9 cellular contexts compared by ENCODE assay signal in the genomic region with DNA sequence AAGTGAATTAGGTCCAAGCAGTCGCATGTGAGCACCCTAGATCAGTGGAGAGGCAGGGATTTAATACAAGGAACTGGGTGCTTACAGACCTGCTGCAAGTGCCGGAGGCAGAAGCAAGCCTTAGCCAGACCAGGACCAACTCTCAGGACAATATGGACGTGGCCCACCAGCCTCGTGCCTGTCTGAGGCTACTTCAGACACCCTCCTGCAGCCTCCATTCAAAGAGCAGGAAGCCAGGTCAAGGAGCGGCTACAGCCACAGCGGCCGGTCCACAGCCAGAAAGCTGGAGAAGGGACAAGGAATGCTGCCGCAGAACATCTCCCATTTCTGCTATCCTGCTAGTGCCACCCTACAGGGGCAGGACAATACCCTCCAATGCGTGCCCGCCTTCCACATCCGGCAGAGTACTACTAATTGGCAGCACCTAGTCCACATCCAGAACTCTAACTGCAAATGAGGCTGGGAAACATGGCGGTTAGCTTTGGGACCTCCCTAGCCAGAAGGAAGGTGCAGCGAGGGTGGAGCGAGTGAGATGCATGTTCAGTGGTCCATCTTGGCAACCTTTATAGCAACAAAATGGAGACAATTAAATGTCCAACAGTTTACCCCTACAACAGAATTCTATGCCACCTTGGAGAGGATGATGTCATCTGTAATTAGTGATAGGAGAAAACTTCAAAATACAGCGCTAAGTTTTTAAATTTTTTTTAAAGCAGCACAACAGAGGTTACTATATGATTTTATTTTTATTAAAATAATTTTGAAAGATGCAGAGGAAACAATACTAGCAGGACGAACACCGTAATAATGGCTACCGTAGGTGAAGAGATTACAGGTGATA.
DNase-seq lines count a peak whose midpoint lies in the region; ATAC-seq and TF ChIP-seq lines count a peak whose summit lies in the region.
"Had no signal": no experiment of that assay in that cellular context is flagged by ENCODE, and none has a peak within 500 bp of the region (broad histone marks: within the 10 kb centered on the region; RNA-seq: fewer than 3 reads in every experiment).

No MANE protein-coding gene starts in this region.

- peaks cover 10% of the 10 kb centered on the region for H3K4me1 Mint-ChIP-seq in stimulated activated naive CD8-positive, alpha-beta T cell treated with anti-CD3 and anti-CD28 coated beads, Interleukin-15, Interleukin-2, amounts not matched to agents 100 ng/mL and 50 ng/mL, for 24 hours (ENCODE audit: low read depth)

- TF ChIP-seq CTCF in astrocyte of the cerebellum (IDR thresholded peaks at IDR 0.05; ENCODE audit: low read depth, low read length, missing control alignments): no peak
- TF ChIP-seq CTCF in foreskin fibroblast (IDR thresholded peaks at IDR 0.05; ENCODE audit: low read depth, low read length): no peak

- in situ Hi-C loops in astrocyte of the cerebellum (cut with HindIII; ENCODE audit: low sequenced_read_pairs): loop anchor here (25.0 kb wide), 1 partner anchor 654 kb away; no protein-coding TSS in a partner anchor

- peak overlapping the region; percentile 73 for H3K27ac ChIP-seq in muscle layer of colon (ENCODE audit: low read depth, low read length)

- H3K9ac ChIP-seq in muscle layer of colon (ENCODE audit: low read length): peak overlapping the region; percentile 52

- H3K9me3 ChIP-seq in muscle layer of colon (ENCODE audit: low read length): no peaks in the 10 kb centered on the region
- H3K9me3 ChIP-seq: thyroid gland had no signal

- H3K4me3 Mint-ChIP-seq in stimulated activated naive CD8-positive, alpha-beta T cell treated with anti-CD3 and anti-CD28 coated beads, Interleukin-15, Interleukin-2, amounts not matched to agents 100 ng/mL and 50 ng/mL, for 24 hours: peak overlapping the region; percentile 91

- H3K36me3 Mint-ChIP-seq in stimulated activated naive CD8-positive, alpha-beta T cell treated with anti-CD3 and anti-CD28 coated beads, Interleukin-15, Interleukin-2, amounts not matched to agents 100 ng/mL and 50 ng/mL, for 24 hours (ENCODE audit: low read depth): peaks cover 26% of the 10 kb centered on the region

- peak overlapping the region; percentile 85 for H3K4me3 ChIP-seq in astrocyte of the cerebellum (ENCODE audit: low read depth, low read length)
- H3K4me3 ChIP-seq in muscle layer of colon (ENCODE audit: low read depth in 1 of 2, low read length in 2 of 2): peak overlapping the region in 1 of 2 donors; percentile 92
- H3K4me3 ChIP-seq in foreskin fibroblast (ENCODE audit: low read depth in 1 of 2, low read length in 2 of 2): no peak overlapping the region

- ATAC-seq in stimulated activated naive CD8-positive, alpha-beta T cell treated with anti-CD3 and anti-CD28 coated beads, Interleukin-15, Interleukin-2, amounts not matched to agents 100 U/mL and 50 U/mL, for 24 hours: no peak
- ATAC-seq in GM18502 (IDR thresholded peaks at IDR 0.05; ENCODE audit: poor library complexity, unreplicated experiment): no peak

- peaks cover 43% of the 10 kb centered on the region for H3K4me1 ChIP-seq in muscle layer of colon (ENCODE audit: insufficient read depth, low read length)

- H3K9me3 Mint-ChIP-seq in stimulated activated naive CD8-positive, alpha-beta T cell treated with anti-CD3 and anti-CD28 coated beads, Interleukin-15, Interleukin-2, amounts not matched to agents 100 ng/mL and 50 ng/mL, for 24 hours: peaks cover 2% of the 10 kb centered on the region

- DNase-seq in stimulated activated naive CD8-positive, alpha-beta T cell treated with anti-CD3 and anti-CD28 coated beads, Interleukin-15, Interleukin-2, amounts not matched to agents 100 U/mL and 50 U/mL, for 24 hours: no peak
- DNase-seq in astrocyte of the cerebellum (ENCODE audit: low read depth) (no peak), foreskin fibroblast (no peak), DMS153 treated with DMSO at 0.1 percent for 48 hours (lab: John Stamatoyannopoulos, UW; ENCODE audit: unreplicated experiment) (no peak), DMS153 (lab: John Stamatoyannopoulos, UW) (no peak)

- peaks cover 12% of the 10 kb centered on the region for H3K27me3 Mint-ChIP-seq in stimulated activated naive CD8-positive, alpha-beta T cell treated with anti-CD3 and anti-CD28 coated beads, Interleukin-15, Interleukin-2, amounts not matched to agents 100 ng/mL and 50 ng/mL, for 24 hours

- H3K27ac Mint-ChIP-seq in stimulated activated naive CD8-positive, alpha-beta T cell treated with anti-CD3 and anti-CD28 coated beads, Interleukin-15, Interleukin-2, amounts not matched to agents 100 ng/mL and 50 ng/mL, for 24 hours: no peak overlapping the region

- H3K36me3 ChIP-seq in muscle layer of colon (ENCODE audit: insufficient read depth, low read length): peaks cover 9% of the 10 kb centered on the region

- H3K27me3 ChIP-seq in muscle layer of colon (ENCODE audit: control insufficient read depth in 1 of 2, insufficient read depth in 2 of 2, low read length in 2 of 2): no peaks in the 10 kb centered on the region
- H3K27me3 ChIP-seq: thyroid gland had no signal
